In the genomic region with DNA sequence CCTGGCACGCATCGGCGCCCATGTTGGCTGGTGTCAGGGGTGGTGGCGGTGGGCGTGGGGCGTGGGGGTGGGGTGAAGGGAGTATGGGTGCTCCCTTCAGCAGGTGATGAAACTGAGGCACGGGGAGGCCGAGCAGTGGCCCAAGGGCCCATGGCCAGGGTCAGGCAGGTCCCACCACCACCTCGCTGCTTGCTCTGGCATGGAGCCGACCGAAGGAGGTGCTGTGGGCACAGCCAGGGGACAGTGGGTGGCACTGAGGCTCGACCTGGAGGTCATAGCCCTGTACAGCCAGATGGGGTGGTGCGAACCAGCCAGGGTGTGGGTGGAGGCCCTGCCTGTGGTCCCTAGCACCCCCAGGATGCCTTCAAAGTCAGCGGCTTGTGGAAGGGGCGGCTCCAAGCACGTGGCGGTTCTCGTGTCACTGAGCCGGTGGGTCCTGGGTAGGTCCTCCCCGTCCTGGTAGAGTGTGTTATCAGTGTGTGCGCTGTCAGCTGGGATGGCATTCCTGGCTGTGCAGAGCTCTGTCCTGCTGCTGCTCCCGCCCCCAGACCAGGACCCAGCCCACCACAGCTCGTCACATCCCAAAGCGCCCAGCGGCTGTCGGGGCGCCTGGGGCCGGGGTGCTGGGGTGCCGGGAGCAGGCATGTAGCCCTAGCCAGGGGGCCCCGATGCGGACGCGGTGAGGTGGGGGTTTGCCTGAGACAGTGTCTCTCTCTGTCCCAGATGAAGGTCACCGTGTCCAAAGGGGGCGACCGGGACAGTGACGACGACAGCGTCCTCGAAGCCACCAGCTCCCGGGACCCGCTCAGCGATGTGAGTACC, we compare ENCODE assay signal across 18 cellular contexts.
"Had no signal": no experiment of that assay in that cellular context is flagged by ENCODE, and none has a peak within 500 bp of the region (broad histone marks: within the 10 kb centered on the region; RNA-seq: fewer than 3 reads in every experiment).

No MANE protein-coding gene starts in this region.

- H3K27ac ChIP-seq: neutrophil had no signal

- FAIRE-seq: endothelial cell of umbilical vein, frontal cortex had no signal

- ATAC-seq: activated CD8-positive, alpha-beta T cell treated with anti-CD3 and anti-CD28 coated beads, Interleukin-2, amount 10 ng/mL, durations not matched to agents 7 days and 5 days; naive thymus-derived CD4-positive, alpha-beta T cell had no signal

- H3K9me3 ChIP-seq: heart left ventricle, mucosa of descending colon, neutrophil had no signal

- H3K4me3 ChIP-seq: heart left ventricle, mucosa of descending colon had no signal

- H3K27me3 ChIP-seq: heart left ventricle, neutrophil had no signal

- DNase-seq: activated CD4-positive, alpha-beta T cell treated with anti-CD3 and anti-CD28 coated beads for 48 hours; activated CD8-positive, alpha-beta memory T cell treated with anti-CD3 and anti-CD28 coated beads, Interleukin-2, amount 50 U/mL, for 4 hours; activated CD8-positive, alpha-beta T cell treated with anti-CD3 and anti-CD28 coated beads, Interleukin-2, amount 10 ng/mL, durations not matched to agents 7 days and 5 days; activated effector memory CD4-positive, alpha-beta T cell treated with anti-CD3 and anti-CD28 coated beads, Interleukin-2, amount 50 U/mL, for 16 hours; activated T-cell treated with anti-CD3 and anti-CD28 coated beads, Interleukin-2, amount 50 U/mL, for 48 hours; cortex of kidney; effector CD8-positive, alpha-beta T cell; heart left ventricle; mucosa of descending colon; naive thymus-derived CD4-positive, alpha-beta T cell; retina; stimulated activated CD4-positive, alpha-beta T cell treated with anti-CD3 and anti-CD28 coated beads, Interleukin-15, amount 100 ng/mL, for 24 hours; stimulated activated CD4-positive, alpha-beta T cell treated with anti-CD3 and anti-CD28 coated beads, Interleukin-4, amount 100 ng/mL, for 1 hour; stimulated activated naive B cell treated with anti-CD40 and anti-IgM and Interleukin-4, amounts not matched to agents 10 μg/mL and 1 μg/mL and 100 μg/mL, for 72 hours; trophoblast cell had no signal
